ENCODE assay signal across 22 cellular contexts in the genomic region with DNA sequence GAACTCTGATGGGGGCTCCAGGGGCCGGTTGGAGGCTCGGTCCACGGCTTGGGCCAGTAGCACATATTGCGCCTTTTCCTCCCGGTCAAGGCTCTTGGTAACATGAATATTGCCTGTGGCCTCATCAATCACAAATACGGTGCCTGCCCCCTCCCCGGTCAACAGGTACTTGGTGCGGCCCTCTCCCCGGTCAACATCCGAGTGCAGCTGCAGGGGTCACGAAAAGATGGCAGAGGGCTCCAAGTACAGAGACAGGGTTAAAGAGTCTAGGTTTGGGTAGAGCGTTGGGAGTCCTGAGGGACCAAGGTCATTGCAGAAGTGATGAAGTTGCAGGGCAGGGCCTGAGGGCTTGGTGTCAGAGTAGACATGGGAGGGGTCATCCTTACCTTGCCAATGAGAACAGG. TPM values are rescaled to one million over a fixed set of nuclear protein-coding genes. Genes with fewer than 3 reads are reported as not detected.
"Had no signal": no experiment of that assay in that cellular context is flagged by ENCODE, and none has a peak within 500 bp of the region (broad histone marks: within the 10 kb centered on the region; RNA-seq: fewer than 3 reads in every experiment).

No MANE protein-coding gene starts in this region.

- H3K9me3 ChIP-seq: heart right ventricle, mucosa of descending colon, ovary, psoas muscle, right atrium auricular region, suprapubic skin, tibial nerve, vagina had no signal

- H3K36me3 ChIP-seq: ovary had no signal

- DNase-seq: activated CD4-positive, CD25-positive, alpha-beta regulatory T cell treated with anti-CD3 and anti-CD28 coated beads, Interleukin-2, amount 50 U/mL, for 72 hours; activated gamma-delta T cell; cortex of kidney; islet precursor cell; left colon; mucosa of descending colon had no signal

- H3K27ac Mint-ChIP-seq: activated CD8-positive, alpha-beta T cell treated with anti-CD3 and anti-CD28 coated beads, Interleukin-2, amount 10 ng/mL, durations not matched to agents 7 days and 5 days; activated naive CD8-positive, alpha-beta T cell treated with anti-CD3 and anti-CD28 coated beads, Interleukin-2, amount 50 U/mL, for 24 hours; activated T-helper 1 cell treated with anti-CD3 and anti-CD28 coated beads, Interleukin-12 subunit alpha, Interleukin-12 subunit beta, Interleukin-2, Interleukin-4 antibody, amounts not matched to agents 30 ng/mL and 10 ng/mL and 1 ng/mL, durations not matched to agents 14 hours and 24 hours and 36 hours; stimulated activated naive CD8-positive, alpha-beta T cell treated with anti-CD3 and anti-CD28 coated beads, Interleukin-15, Interleukin-2, amounts not matched to agents 100 ng/mL and 50 ng/mL, for 24 hours had no signal

- H3K4me3 ChIP-seq: heart right ventricle, mucosa of descending colon, ovary, psoas muscle, right atrium auricular region, suprapubic skin, tibial nerve, vagina had no signal

- FAIRE-seq: TTC549 had no signal

- ATAC-seq: activated CD8-positive, alpha-beta T cell treated with anti-CD3 and anti-CD28 coated beads, Interleukin-2, amount 10 ng/mL, durations not matched to agents 7 days and 5 days; activated naive CD8-positive, alpha-beta T cell treated with anti-CD3 and anti-CD28 coated beads, Interleukin-2, amount 50 U/mL, for 24 hours; left colon; mucosa of descending colon; psoas muscle had no signal

- H3K4me3 Mint-ChIP-seq: activated CD8-positive, alpha-beta T cell treated with anti-CD3 and anti-CD28 coated beads, Interleukin-2, amount 10 ng/mL, durations not matched to agents 7 days and 5 days; stimulated activated naive CD8-positive, alpha-beta T cell treated with anti-CD3 and anti-CD28 coated beads, Interleukin-15, Interleukin-2, amounts not matched to agents 100 ng/mL and 50 ng/mL, for 24 hours had no signal

- H3K27me3 ChIP-seq: heart right ventricle, ovary, right atrium auricular region, suprapubic skin, tibial nerve, vagina had no signal

- H3K27ac ChIP-seq: heart right ventricle, ovary, psoas muscle, right atrium auricular region, suprapubic skin, tibial nerve, vagina had no signal

- H3K9me3 Mint-ChIP-seq: activated naive CD8-positive, alpha-beta T cell treated with anti-CD3 and anti-CD28 coated beads, Interleukin-2, amount 50 U/mL, for 24 hours; activated T-helper 1 cell treated with anti-CD3 and anti-CD28 coated beads, Interleukin-12 subunit alpha, Interleukin-12 subunit beta, Interleukin-2, Interleukin-4 antibody, amounts not matched to agents 30 ng/mL and 10 ng/mL and 1 ng/mL, durations not matched to agents 14 hours and 24 hours and 36 hours; stimulated activated naive CD8-positive, alpha-beta T cell treated with anti-CD3 and anti-CD28 coated beads, Interleukin-15, Interleukin-2, amounts not matched to agents 100 ng/mL and 50 ng/mL, for 24 hours had no signal

RNA-seq across cellular contexts. Expression of gene PSMB11, which starts 13.1 kb away (rescaled TPM):
- total RNA-seq: activated CD8-positive, alpha-beta T cell treated with anti-CD3 and anti-CD28 coated beads, Interleukin-2, amount 10 ng/mL, durations not matched to agents 7 days and 5 days; activated T-helper 1 cell treated with anti-CD3 and anti-CD28 coated beads, Interleukin-12 subunit alpha, Interleukin-12 subunit beta, Interleukin-2, Interleukin-4 antibody, amounts not matched to agents 30 ng/mL and 10 ng/mL and 1 ng/mL, durations not matched to agents 14 hours and 24 hours and 36 hours; cerebellum; epithelial cell of proximal tubule; fibroblast of villous mesenchyme; heart right ventricle; left colon; lower leg skin; mucosa of descending colon; ovary; psoas muscle; right atrium auricular region; suprapubic skin; tibial nerve; vagina had no signal
- polyA plus RNA-seq: heart right ventricle, ovary had no signal
